In the genomic region with DNA sequence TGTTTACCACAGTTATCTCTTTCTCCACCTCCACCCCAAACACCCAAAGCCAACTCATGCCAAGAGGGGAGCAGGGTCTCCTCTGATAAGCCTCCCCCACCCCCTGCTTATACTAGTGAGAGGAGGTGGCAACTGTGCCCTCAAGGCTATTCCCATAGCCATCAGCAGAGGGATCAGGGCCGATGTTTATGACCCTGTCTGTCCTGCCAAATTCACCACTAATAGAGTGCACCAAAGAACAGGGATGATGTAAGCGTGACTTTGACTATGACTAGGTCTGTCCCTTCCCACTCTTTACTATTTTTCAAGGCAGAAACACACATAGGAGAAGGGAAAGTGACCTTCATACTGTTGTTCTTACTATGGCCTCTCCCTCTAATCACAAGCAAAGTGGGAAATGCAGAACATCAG, we compare ENCODE assay signal across 10 cellular contexts.
DNase-seq lines count a peak whose midpoint lies in the region; ATAC-seq, FAIRE-seq and TF ChIP-seq lines count a peak whose summit lies in the region.
"Had no signal": no experiment of that assay in that cellular context is flagged by ENCODE, and none has a peak within 500 bp of the region (broad histone marks: within the 10 kb centered on the region; RNA-seq: fewer than 3 reads in every experiment).

No MANE protein-coding gene starts in this region.

- H3K27ac ChIP-seq in keratinocyte (ENCODE audit: control insufficient read depth, insufficient read depth, low read length) (no peak overlapping the region), aorta (ENCODE audit: low read depth in 1 of 2, low read length in 2 of 2) (peak overlapping the region; percentile 58 to 76), Peyer's patch (peak overlapping the region in 2 of 4 donors; percentile 35 to 37)

- no peaks in the 10 kb centered on the region for H3K9me1 ChIP-seq in keratinocyte (ENCODE audit: control insufficient read depth, extremely low read depth, insufficient read depth, low read length)

- H2AFZ ChIP-seq in keratinocyte (ENCODE audit: control insufficient read depth, low read length), result no peak overlapping the region

- H3K27ac Mint-ChIP-seq in activated naive CD8-positive, alpha-beta T cell treated with anti-CD3 and anti-CD28 coated beads, Interleukin-2, amount 50 U/mL, for 24 hours, result no peak overlapping the region
- no peak overlapping the region for H3K27ac Mint-ChIP-seq in activated naive CD8-positive, alpha-beta T cell treated with anti-CD3 and anti-CD28 coated beads for 36 hours

- H3K9me3 ChIP-seq in keratinocyte (ENCODE audit: control insufficient read depth, low read depth, low read length), result no peaks in the 10 kb centered on the region
- no peaks in the 10 kb centered on the region for H3K9me3 ChIP-seq in aorta (ENCODE audit: control insufficient read depth, low read length)
- H3K9me3 ChIP-seq in Peyer's patch, result no peaks in the 10 kb centered on the region

- peak; percentile 67 for ATAC-seq in activated naive CD8-positive, alpha-beta T cell treated with anti-CD3 and anti-CD28 coated beads, Interleukin-2, amount 50 U/mL, for 24 hours
- peak; percentile 72 for ATAC-seq in aorta (ENCODE audit: low FRiP score)

- no peak for DNase-seq in activated naive CD8-positive, alpha-beta T cell treated with anti-CD3 and anti-CD28 coated beads, Interleukin-2, amount 50 U/mL, for 24 hours
- DNase-seq in activated naive CD8-positive, alpha-beta T cell treated with anti-CD3 and anti-CD28 coated beads for 36 hours, result no peak
- DNase-seq in astrocyte of the hippocampus (ENCODE audit: low read depth, low spot score) (peak; percentile 52), keratinocyte (ENCODE audit: low read depth, low spot score) (no peak), aorta (no peak), Peyer's patch (no peak), DMS114 treated with DMSO at 0.1 percent for 48 hours (lab: John Stamatoyannopoulos, UW; ENCODE audit: unreplicated experiment) (no peak), MV-4-11 (lab: John Stamatoyannopoulos, UW) (no peak)
- DNase-seq: activated CD4-positive, CD25-positive, alpha-beta regulatory T cell; COR-L47 had no signal

- H3K9ac ChIP-seq in keratinocyte (ENCODE audit: control insufficient read depth, extremely low read depth, insufficient read depth, low read length), result no peak overlapping the region

- 15 to 16% methylated on average over 2 of the region's 2 CpGs for WGBS in aorta, 2 donors

- H3K27me3 Mint-ChIP-seq in activated naive CD8-positive, alpha-beta T cell treated with anti-CD3 and anti-CD28 coated beads, Interleukin-2, amount 50 U/mL, for 24 hours, result no peaks in the 10 kb centered on the region
- no peaks in the 10 kb centered on the region for H3K27me3 Mint-ChIP-seq in activated naive CD8-positive, alpha-beta T cell treated with anti-CD3 and anti-CD28 coated beads for 36 hours

- no peaks in the 10 kb centered on the region for H3K79me2 ChIP-seq in keratinocyte (ENCODE audit: control insufficient read depth, insufficient read depth, low read length)

- H4K20me1 ChIP-seq in keratinocyte (ENCODE audit: control insufficient read depth, extremely low read depth, insufficient read depth, low read length), result no peaks in the 10 kb centered on the region

- H3K9me3 Mint-ChIP-seq in activated naive CD8-positive, alpha-beta T cell treated with anti-CD3 and anti-CD28 coated beads, Interleukin-2, amount 50 U/mL, for 24 hours, result no peaks in the 10 kb centered on the region
- no peaks in the 10 kb centered on the region for H3K9me3 Mint-ChIP-seq in activated naive CD8-positive, alpha-beta T cell treated with anti-CD3 and anti-CD28 coated beads for 36 hours

- dilution Hi-C loops in keratinocyte (cut with MboI; ENCODE audit: extremely low pct_ligation_motif_present, low sequenced_read_pairs), result loop anchor here (25.0 kb wide), 1 partner anchor 120 kb away; no protein-coding TSS in a partner anchor

- H3K36me3 ChIP-seq in keratinocyte (ENCODE audit: control insufficient read depth in 2 of 2, extremely low read depth in 1 of 2, insufficient read depth in 2 of 2, low read length in 2 of 2) (no peaks in the 10 kb centered on the region), aorta (ENCODE audit: control insufficient read depth in 1 of 2, insufficient read depth in 2 of 2, low read length in 1 of 2) (no peaks in the 10 kb centered on the region), Peyer's patch (no peaks in the 10 kb centered on the region)

- FAIRE-seq in keratinocyte (lab: Jason Lieb, UNC), result peak; percentile 9

- TF ChIP-seq CTCF in keratinocyte (optimal IDR thresholded peaks at IDR 0.05 in 1 of 3, IDR thresholded peaks at IDR 0.05 in 1 of 3, conservative IDR thresholded peaks at IDR 0.05 in 1 of 3; ENCODE audit: extremely low read depth in 1 of 3, insufficient read depth in 2 of 3, low read length in 3 of 3) (peak in 2 of 3 experiments; percentile 14 to 36), Peyer's patch (IDR thresholded peaks at IDR 0.05) (no peak)

- peaks cover 8% of the 10 kb centered on the region for H3K4me1 Mint-ChIP-seq in activated naive CD8-positive, alpha-beta T cell treated with anti-CD3 and anti-CD28 coated beads, Interleukin-2, amount 50 U/mL, for 24 hours
- H3K4me1 Mint-ChIP-seq in activated naive CD8-positive, alpha-beta T cell treated with anti-CD3 and anti-CD28 coated beads for 36 hours, result peaks cover 5% of the 10 kb centered on the region

- H3K27me3 ChIP-seq in keratinocyte (ENCODE audit: control insufficient read depth, extremely low read depth, insufficient read depth, low read length) (no peaks in the 10 kb centered on the region), aorta (ENCODE audit: control insufficient read depth in 1 of 2, insufficient read depth in 2 of 2, low read length in 1 of 2) (no peaks in the 10 kb centered on the region), Peyer's patch (no peaks in the 10 kb centered on the region)

- intact Hi-C loops in aorta (cut with DNase I), result loop anchor here (5.0 kb wide), 2 partner anchors 45 to 60 kb away; no protein-coding TSS in a partner anchor

- H3K4me2 ChIP-seq in keratinocyte (ENCODE audit: control insufficient read depth, extremely low read depth, insufficient read depth, low read depth, low read length), result no peak overlapping the region

- no peak overlapping the region for H3K4me3 Mint-ChIP-seq in activated naive CD8-positive, alpha-beta T cell treated with anti-CD3 and anti-CD28 coated beads, Interleukin-2, amount 50 U/mL, for 24 hours
- H3K4me3 Mint-ChIP-seq in activated naive CD8-positive, alpha-beta T cell treated with anti-CD3 and anti-CD28 coated beads for 36 hours, result no peak overlapping the region

- no peak for TF ChIP-seq POLR2A in Peyer's patch (IDR thresholded peaks at IDR 0.05)

- H3K36me3 Mint-ChIP-seq in activated naive CD8-positive, alpha-beta T cell treated with anti-CD3 and anti-CD28 coated beads, Interleukin-2, amount 50 U/mL, for 24 hours (ENCODE audit: low read depth), result no peaks in the 10 kb centered on the region
- no peaks in the 10 kb centered on the region for H3K36me3 Mint-ChIP-seq in activated naive CD8-positive, alpha-beta T cell treated with anti-CD3 and anti-CD28 coated beads for 36 hours

- H3K4me3 ChIP-seq in keratinocyte (ENCODE audit: control insufficient read depth in 2 of 3, extremely low read depth in 1 of 3, insufficient read depth in 2 of 3, low read depth in 1 of 3, low read length in 3 of 3) (no peak overlapping the region), aorta (ENCODE audit: low read length in 2 of 2) (no peak overlapping the region), Peyer's patch (no peak overlapping the region)

- H3K4me1 ChIP-seq in keratinocyte (ENCODE audit: control insufficient read depth, extremely low read depth, insufficient read depth, low read length), result peaks cover 62% of the 10 kb centered on the region
- H3K4me1 ChIP-seq in aorta (ENCODE audit: control insufficient read depth in 1 of 2, insufficient read depth in 2 of 2, low read length in 2 of 2), result peaks cover 8 to 12% of the 10 kb centered on the region in 2 donors
- peaks cover 0 to 57% (median 2%) of the 10 kb centered on the region in 4 donors for H3K4me1 ChIP-seq in Peyer's patch

Comparison
In these comparisons a context has a peak if more than half of its experiments do, and no peak if none do; other contexts are left out.
1. CTCF ChIP-seq: peak in keratinocyte (2 of 3); none in Peyer's patch (0 of 6).